In genomic region chr3:147318900-147319299, GRCh38 we compare ENCODE assay signal across 1 cellular context.
TF ChIP-seq lines count a peak whose summit lies in the region.

No MANE protein-coding gene starts in this region.

TF ChIP-seq in A549, 52 proteins besides CTCF, POLR2A, EP300 and RAD21:
- TF ChIP-seq, protein P1, sequence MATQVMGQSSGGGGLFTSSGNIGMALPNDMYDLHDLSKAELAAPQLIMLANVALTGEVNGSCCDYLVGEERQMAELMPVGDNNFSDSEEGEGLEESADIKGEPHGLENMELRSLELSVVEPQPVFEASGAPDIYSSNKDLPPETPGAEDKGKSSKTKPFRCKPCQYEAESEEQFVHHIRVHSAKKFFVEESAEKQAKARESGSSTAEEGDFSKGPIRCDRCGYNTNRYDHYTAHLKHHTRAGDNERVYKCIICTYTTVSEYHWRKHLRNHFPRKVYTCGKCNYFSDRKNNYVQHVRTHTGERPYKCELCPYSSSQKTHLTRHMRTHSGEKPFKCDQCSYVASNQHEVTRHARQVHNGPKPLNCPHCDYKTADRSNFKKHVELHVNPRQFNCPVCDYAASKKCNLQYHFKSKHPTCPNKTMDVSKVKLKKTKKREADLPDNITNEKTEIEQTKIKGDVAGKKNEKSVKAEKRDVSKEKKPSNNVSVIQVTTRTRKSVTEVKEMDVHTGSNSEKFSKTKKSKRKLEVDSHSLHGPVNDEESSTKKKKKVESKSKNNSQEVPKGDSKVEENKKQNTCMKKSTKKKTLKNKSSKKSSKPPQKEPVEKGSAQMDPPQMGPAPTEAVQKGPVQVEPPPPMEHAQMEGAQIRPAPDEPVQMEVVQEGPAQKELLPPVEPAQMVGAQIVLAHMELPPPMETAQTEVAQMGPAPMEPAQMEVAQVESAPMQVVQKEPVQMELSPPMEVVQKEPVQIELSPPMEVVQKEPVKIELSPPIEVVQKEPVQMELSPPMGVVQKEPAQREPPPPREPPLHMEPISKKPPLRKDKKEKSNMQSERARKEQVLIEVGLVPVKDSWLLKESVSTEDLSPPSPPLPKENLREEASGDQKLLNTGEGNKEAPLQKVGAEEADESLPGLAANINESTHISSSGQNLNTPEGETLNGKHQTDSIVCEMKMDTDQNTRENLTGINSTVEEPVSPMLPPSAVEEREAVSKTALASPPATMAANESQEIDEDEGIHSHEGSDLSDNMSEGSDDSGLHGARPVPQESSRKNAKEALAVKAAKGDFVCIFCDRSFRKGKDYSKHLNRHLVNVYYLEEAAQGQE (IDR thresholded peaks at IDR 0.05) = peak; percentile 56; the same call in 1 of the 2 replicates
- no peak for TF ChIP-seq CBX8 (IDR thresholded peaks at IDR 0.05)
- no peak for TF ChIP-seq HEYL (CRISPR knock-in tag; IDR thresholded peaks at IDR 0.05)
